ENCODE assay signal across 13 cellular contexts in genomic region chr1:240031414-240031813, GRCh38.
DNase-seq lines count a peak whose midpoint lies in the region; FAIRE-seq and TF ChIP-seq lines count a peak whose summit lies in the region.
"Had no signal": no experiment of that assay in that cellular context is flagged by ENCODE, and none has a peak within 500 bp of the region (broad histone marks: within the 10 kb centered on the region; RNA-seq: fewer than 3 reads in every experiment).

No MANE protein-coding gene starts in this region.

- H3K27me3 Mint-ChIP-seq in nephron progenitor cell (ENCODE audit: low read depth, poor library complexity): peaks cover 12% of the 10 kb centered on the region
- peaks cover 2% of the 10 kb centered on the region for H3K27me3 Mint-ChIP-seq in activated CD4-positive, alpha-beta memory T cell treated with anti-CD3 and anti-CD28 coated beads for 36 hours

- H3K36me3 Mint-ChIP-seq in nephron progenitor cell (ENCODE audit: low read depth): no peaks in the 10 kb centered on the region
- no peaks in the 10 kb centered on the region for H3K36me3 Mint-ChIP-seq in activated CD4-positive, alpha-beta memory T cell treated with anti-CD3 and anti-CD28 coated beads for 36 hours

- H3K4me1 Mint-ChIP-seq in nephron progenitor cell: peaks cover 4% of the 10 kb centered on the region
- H3K4me1 Mint-ChIP-seq in activated CD4-positive, alpha-beta memory T cell treated with anti-CD3 and anti-CD28 coated beads for 36 hours (ENCODE audit: low read depth): no peaks in the 10 kb centered on the region

- peak overlapping the region; percentile 93 for H3K27ac ChIP-seq in ACC112 (ENCODE audit: low read depth, low read length)
- H3K27ac ChIP-seq: left lung, spleen had no signal

- no peak for TF ChIP-seq POLR2A in GM12891 (IDR thresholded peaks at IDR 0.05; ENCODE audit: low read depth, low read length)

- no peak overlapping the region for H3K27ac Mint-ChIP-seq in nephron progenitor cell
- H3K27ac Mint-ChIP-seq in activated CD4-positive, alpha-beta memory T cell treated with anti-CD3 and anti-CD28 coated beads for 36 hours: no peak overlapping the region

- H3K27me3 ChIP-seq in ACC112 (ENCODE audit: insufficient read depth, low read length): no peaks in the 10 kb centered on the region
- H3K27me3 ChIP-seq: left lung, spleen had no signal

- H3K79me2 ChIP-seq in ACC112 (ENCODE audit: control insufficient read depth, insufficient read depth, low read length, unreplicated experiment): no peaks in the 10 kb centered on the region

- no peaks in the 10 kb centered on the region for H3K36me3 ChIP-seq in ACC112 (ENCODE audit: insufficient read depth, low read length)
- H3K36me3 ChIP-seq: left lung, spleen had no signal

- peaks cover 36% of the 10 kb centered on the region for H3K4me1 ChIP-seq in ACC112 (ENCODE audit: control insufficient read depth, insufficient read depth, low read length, unreplicated experiment)
- H3K4me1 ChIP-seq: left lung, spleen had no signal

- no peak overlapping the region for H3K4me3 Mint-ChIP-seq in nephron progenitor cell
- H3K4me3 Mint-ChIP-seq in activated CD4-positive, alpha-beta memory T cell treated with anti-CD3 and anti-CD28 coated beads for 36 hours: no peak overlapping the region

- intact Hi-C loops in activated CD4-positive, alpha-beta memory T cell treated with anti-CD3 and anti-CD28 coated beads for 36 hours (cut with micrococcal nuclease): no loop called here

- peaks cover 8% of the 10 kb centered on the region for H3K9me3 Mint-ChIP-seq in nephron progenitor cell
- H3K9me3 Mint-ChIP-seq in activated CD4-positive, alpha-beta memory T cell treated with anti-CD3 and anti-CD28 coated beads for 36 hours: no peaks in the 10 kb centered on the region

- FAIRE-seq in GM12891 (lab: Jason Lieb, UNC): no peak

- no peak overlapping the region for H2AFZ ChIP-seq in ACC112 (ENCODE audit: low read length, unreplicated experiment)

- POLR2A ChIA-PET in activated CD4-positive, alpha-beta memory T cell treated with anti-CD3 and anti-CD28 coated beads for 36 hours (lab: Charles Lee): no interaction called here

- TF ChIP-seq CTCF in choroid plexus epithelial cell (conservative IDR thresholded peaks at IDR 0.05; ENCODE audit: low read depth, low read length) (no peak), nephron progenitor cell (IDR thresholded peaks at IDR 0.05) (no peak), GM10266 (IDR thresholded peaks at IDR 0.05; ENCODE audit: control insufficient read depth, insufficient read depth, low read depth, missing control alignments) (no peak)

- CTCF ChIA-PET in activated CD4-positive, alpha-beta memory T cell treated with anti-CD3 and anti-CD28 coated beads for 36 hours (lab: Charles Lee): no interaction called here

- DNase-seq in HS-5 (ENCODE audit: low read depth) (peak; percentile 72), choroid plexus epithelial cell (ENCODE audit: low read depth) (peak; percentile 69), lung microvascular endothelial cell (ENCODE audit: low read depth in 2 of 2) (peak; percentile 3 to 75), nephron progenitor cell (no peak), GM12891 (ENCODE audit: insufficient read length, low spot score) (no peak), GM10266 (ENCODE audit: extremely low spot score) (no peak)
- no peak for DNase-seq in activated CD4-positive, alpha-beta memory T cell treated with anti-CD3 and anti-CD28 coated beads for 36 hours
- DNase-seq: activated CD4-positive, CD25-positive, alpha-beta regulatory T cell treated with anti-CD3 and anti-CD28 coated beads, Interleukin-2, amount 50 U/mL, for 72 hours; activated T-cell treated with anti-CD3 and anti-CD28 coated beads, Interleukin-2, amount 50 U/mL, for 48 hours; left lung; NCI-H1105 treated with DMSO at 0.1 percent for 48 hours; spleen had no signal

- H3K4me3 ChIP-seq in ACC112 (ENCODE audit: low read depth, low read length): no peak overlapping the region; the same call in 1 of the 2 replicates
- H3K4me3 ChIP-seq in choroid plexus epithelial cell (ENCODE audit: low read depth, low read length): no peak overlapping the region
- H3K4me3 ChIP-seq: left lung, spleen had no signal

TF ChIP-seq in GM12891, 5 proteins besides CTCF, POLR2A, EP300 and RAD21:
- TF ChIP-seq POU2F2 (IDR thresholded peaks at IDR 0.05; ENCODE audit: low read depth, low read length) (no peak), TAF1 (IDR thresholded peaks at IDR 0.05; ENCODE audit: low read depth, low read length) (no peak), PAX5 (IDR thresholded peaks at IDR 0.05; ENCODE audit: insufficient read depth, low read length, severe bottlenecking) (no peak), SPI1 (IDR thresholded peaks at IDR 0.05; ENCODE audit: low read depth, low read length) (no peak), POLR2AphosphoS5 (IDR thresholded peaks at IDR 0.05; ENCODE audit: low read depth, low read length) (no peak)

Comparison
In these comparisons a context has a peak if more than half of its experiments do, and no peak if none do; other contexts are left out.
1. DNase-seq: peak in HS-5 (single experiment), choroid plexus epithelial cell (single experiment) and lung microvascular endothelial cell (2 of 2); none in nephron progenitor cell (single experiment), GM12891 (single experiment), GM10266 (single experiment) and activated CD4-positive, alpha-beta memory T cell treated with anti-CD3 and anti-CD28 coated beads for 36 hours (single experiment).